Comparison of ENCODE assay signal across 30 cellular contexts in the genomic region with DNA sequence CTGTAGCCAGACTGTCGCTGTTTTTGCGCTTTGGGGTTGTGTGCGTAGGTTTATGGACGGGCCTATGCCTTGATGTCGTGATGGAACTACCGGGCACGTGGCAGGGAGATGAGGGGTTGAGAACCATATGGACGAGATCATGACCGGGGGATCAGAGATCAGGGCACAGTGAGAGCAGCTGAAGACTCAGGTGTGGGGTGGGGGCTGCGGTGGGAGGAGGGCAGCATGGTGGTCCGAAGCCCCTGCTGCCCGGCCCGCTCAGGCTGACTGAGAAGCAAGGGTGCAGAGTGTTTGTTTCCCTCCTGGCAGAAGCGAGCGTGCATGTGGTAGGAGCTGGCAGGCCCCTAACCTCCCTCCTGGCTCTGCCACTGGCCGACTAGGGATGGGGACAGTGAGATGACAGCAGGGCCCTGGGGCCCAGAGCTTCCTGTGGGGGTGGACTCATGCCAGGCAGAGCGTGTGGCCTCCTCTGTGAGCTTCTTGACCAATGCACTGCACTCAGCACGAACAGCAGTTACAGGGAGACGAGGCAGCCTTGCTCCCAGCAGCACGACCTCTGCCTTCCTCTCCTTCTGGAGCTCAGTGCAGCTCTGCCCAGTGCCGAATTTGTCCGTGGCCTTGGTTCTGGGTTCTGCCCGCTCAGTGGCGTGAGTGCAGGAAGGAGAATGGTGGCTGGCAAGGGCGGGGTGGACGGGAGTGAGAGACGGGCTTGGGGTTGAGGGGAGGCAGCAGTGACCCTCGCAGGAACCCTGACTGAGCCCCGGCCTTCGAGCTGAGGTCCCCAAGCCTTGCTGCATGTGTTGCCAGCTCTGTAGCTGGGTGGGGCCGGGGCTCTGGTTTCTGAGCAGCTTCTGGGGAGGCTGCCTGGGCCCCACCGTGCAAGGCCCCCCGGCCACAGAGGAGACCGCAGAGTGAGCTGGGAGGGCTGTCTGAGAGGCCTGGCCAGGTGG. TPM values are rescaled to one million over a fixed set of nuclear protein-coding genes. Genes with fewer than 3 reads are reported as not detected.
A peak's percentile ranks its signal among the peaks of the same experiment; 100 is the strongest.
DNase-seq lines count a peak whose midpoint lies in the region; TF ChIP-seq lines count a peak whose summit lies in the region.
"Had no signal": no experiment of that assay in that cellular context is flagged by ENCODE, and none has a peak within 500 bp of the region (broad histone marks: within the 10 kb centered on the region; RNA-seq: fewer than 3 reads in every experiment).

No MANE protein-coding gene starts in this region.

- H3K4me2 ChIP-seq in BLaER1 treated with 17β-estradiol and CSF1 and Interleukin-3, amounts not matched to agents 10 nM and 100 nM = peak overlapping the region in 6 of 11 experiments; percentile 7 to 74 (median 32); a peak in 8 of 22 replicates
- H3K4me2 ChIP-seq in neuronal stem cell (ENCODE audit: insufficient read depth, low read length, poor library complexity, severe bottlenecking) = peak overlapping the region; percentile 11

- H2AFZ ChIP-seq in neuronal stem cell (ENCODE audit: low read length) = peak overlapping the region; percentile 35
- H2AFZ ChIP-seq: GM23248 had no signal

- H4K8ac ChIP-seq in neuronal stem cell (ENCODE audit: low read depth, low read length) = peak overlapping the region; percentile 17

- H3K36me3 Mint-ChIP-seq in activated CD4-positive, alpha-beta T cell treated with anti-CD3 and anti-CD28 coated beads, Interleukin-2, amount 10 ng/mL, durations not matched to agents 7 days and 5 days (ENCODE audit: low read depth) = peaks cover 3% of the 10 kb centered on the region

- peak overlapping the region; percentile 41 for H3K18ac ChIP-seq in neuronal stem cell (ENCODE audit: low read length)

- H3K4me3 Mint-ChIP-seq in activated CD4-positive, alpha-beta T cell treated with anti-CD3 and anti-CD28 coated beads, Interleukin-2, amount 10 ng/mL, durations not matched to agents 7 days and 5 days = no peak overlapping the region
- H3K4me3 Mint-ChIP-seq: activated CD8-positive, alpha-beta T cell treated with anti-CD3 and anti-CD28 coated beads for 36 hours; activated naive CD8-positive, alpha-beta T cell; nephron; WTC11 had no signal

- no peak overlapping the region for H2BK15ac ChIP-seq in neuronal stem cell (ENCODE audit: low read length)

- WGBS in neuronal stem cell (ENCODE audit: extremely low coverage in 2 of 2, insufficient read length in 2 of 2, insufficient replicate concordance in 1 of 2), 2 donors = no CpG with 5 or more reads among the region's 34 CpGs

- H4K91ac ChIP-seq in neuronal stem cell (ENCODE audit: low read depth, low read length, poor library complexity) = no peak overlapping the region

- H3K23ac ChIP-seq in neuronal stem cell (ENCODE audit: low read depth, low read length, poor library complexity) = peak overlapping the region; percentile 37

- no peak overlapping the region for H2BK12ac ChIP-seq in neuronal stem cell (ENCODE audit: low read length)

- POLR2A ChIA-PET in activated CD4-positive, alpha-beta T cell treated with anti-CD3 and anti-CD28 coated beads, Interleukin-2, amount 10 ng/mL, durations not matched to agents 7 days and 5 days (lab: Charles Lee) = no interaction called here

- H3K4ac ChIP-seq in neuronal stem cell (ENCODE audit: low read length) = no peak overlapping the region

- H4K20me1 ChIP-seq in BLaER1 treated with 17β-estradiol and CSF1 and Interleukin-3, amounts not matched to agents 10 nM and 100 nM = peaks cover 31 to 75% (median 70%) of the 10 kb centered on the region in 11 experiments

- no peak for TF ChIP-seq CTCF in dorsolateral prefrontal cortex (IDR thresholded peaks at IDR 0.05 in 54 of 56, conservative IDR thresholded peaks at IDR 0.05 in 2 of 56; ENCODE audit: low read depth in 1 of 56, partially characterized antibody in 56 of 56)

- H3K9me3 Mint-ChIP-seq in activated CD4-positive, alpha-beta T cell treated with anti-CD3 and anti-CD28 coated beads, Interleukin-2, amount 10 ng/mL, durations not matched to agents 7 days and 5 days = peaks cover 13% of the 10 kb centered on the region

- intact Hi-C loops in dorsolateral prefrontal cortex (cut with DNase I) = no loop called here

- H3K27me3 Mint-ChIP-seq in activated CD4-positive, alpha-beta T cell treated with anti-CD3 and anti-CD28 coated beads, Interleukin-2, amount 10 ng/mL, durations not matched to agents 7 days and 5 days = no peaks in the 10 kb centered on the region
- H3K27me3 Mint-ChIP-seq: activated CD8-positive, alpha-beta T cell treated with anti-CD3 and anti-CD28 coated beads for 36 hours; activated naive CD8-positive, alpha-beta T cell had no signal

- H3K27ac ChIP-seq in BLaER1 treated with 17β-estradiol and CSF1 and Interleukin-3, amounts not matched to agents 10 nM and 100 nM = no peak overlapping the region
- H3K27ac ChIP-seq in dorsolateral prefrontal cortex (no peak overlapping the region), neuronal stem cell (replicated peaks; ENCODE audit: low read length) (no peak overlapping the region)
- H3K27ac ChIP-seq: GM23248, heart right ventricle, left lung, uterus had no signal

- peaks cover 2% of the 10 kb centered on the region for H3K79me1 ChIP-seq in neuronal stem cell (ENCODE audit: low read depth, low read length)

- peak overlapping the region; percentile 75 for H2AK5ac ChIP-seq in neuronal stem cell (ENCODE audit: low read depth, low read length)

- H2BK120ac ChIP-seq in neuronal stem cell (ENCODE audit: low read depth, low read length) = peak overlapping the region; percentile 9

- CTCF ChIA-PET in activated CD4-positive, alpha-beta T cell treated with anti-CD3 and anti-CD28 coated beads, Interleukin-2, amount 10 ng/mL, durations not matched to agents 7 days and 5 days (lab: Charles Lee) = interaction anchor here (1.2 to 1.3 kb wide), 2 partner anchors 11 to 39 kb away, joined by 3 to 5 read pairs; no protein-coding TSS in a partner anchor

- peak overlapping the region in 4 of 11 experiments; percentile 2 to 40 (median 24); a peak in 6 of 22 replicates for H3K9ac ChIP-seq in BLaER1 treated with 17β-estradiol and CSF1 and Interleukin-3, amounts not matched to agents 10 nM and 100 nM
- H3K9ac ChIP-seq in neuronal stem cell (ENCODE audit: low read depth, low read length, poor library complexity) = no peak overlapping the region
- H3K9ac ChIP-seq: GM23248 had no signal

- H3K4me3 ChIP-seq in BLaER1 treated with 17β-estradiol and CSF1 and Interleukin-3, amounts not matched to agents 10 nM and 100 nM = no peak overlapping the region
- H3K4me3 ChIP-seq in dorsolateral prefrontal cortex = no peak overlapping the region
- H3K4me3 ChIP-seq in neuronal stem cell (ENCODE audit: low read length in 2 of 2) = no peak overlapping the region
- H3K4me3 ChIP-seq: GM23248, heart right ventricle, left lung, uterus had no signal

- no peaks in the 10 kb centered on the region for H3K27me3 ChIP-seq in BLaER1 treated with 17β-estradiol and CSF1 and Interleukin-3, amounts not matched to agents 10 nM and 100 nM
- H3K27me3 ChIP-seq in dorsolateral prefrontal cortex (no peaks in the 10 kb centered on the region), neuronal stem cell (ENCODE audit: control insufficient read depth in 3 of 3, insufficient read depth in 3 of 3, low read depth in 1 of 3, low read length in 3 of 3) (peaks cover 0 to 13% (median 0%) of the 10 kb centered on the region in 3 experiments)
- H3K27me3 ChIP-seq: left lung, uterus had no signal

- H3K4me1 ChIP-seq in BLaER1 treated with 17β-estradiol and CSF1 and Interleukin-3, amounts not matched to agents 10 nM and 100 nM = peaks cover 0 to 54% (median 44%) of the 10 kb centered on the region in 10 experiments; a peak in 17 of 20 replicates
- no peaks in the 10 kb centered on the region for H3K4me1 ChIP-seq in neuronal stem cell (ENCODE audit: control insufficient read depth in 2 of 2, insufficient read depth in 1 of 2, low read depth in 1 of 2, low read length in 2 of 2)
- H3K4me1 ChIP-seq: left lung, uterus had no signal

- no peak overlapping the region for H3K14ac ChIP-seq in neuronal stem cell (ENCODE audit: low read length)

- no peak overlapping the region for H3K27ac Mint-ChIP-seq in activated CD4-positive, alpha-beta T cell treated with anti-CD3 and anti-CD28 coated beads, Interleukin-2, amount 10 ng/mL, durations not matched to agents 7 days and 5 days
- H3K27ac Mint-ChIP-seq: activated CD8-positive, alpha-beta T cell treated with anti-CD3 and anti-CD28 coated beads for 36 hours; activated naive CD8-positive, alpha-beta T cell; nephron; progenitor cell of endocrine pancreas; WTC11 had no signal

- peak; percentile 6 for DNase-seq in activated CD4-positive, alpha-beta T cell treated with anti-CD3 and anti-CD28 coated beads for 1 hour
- DNase-seq in activated CD4-positive, alpha-beta T cell treated with anti-CD3 and anti-CD28 coated beads, Interleukin-2, amount 10 ng/mL, durations not matched to agents 7 days and 5 days = no peak
- DNase-seq in dorsolateral prefrontal cortex (peak in 7 of 10 donors; percentile 2 to 43 (median 16)), neuronal stem cell (ENCODE audit: low spot score) (no peak), NCI-H1092 treated with DMSO at 0.1 percent for 48 hours (lab: John Stamatoyannopoulos, UW) (no peak), iPS-NIHi11 (ENCODE audit: low spot score) (no peak), D341Med (ENCODE audit: low spot score) (no peak)
- DNase-seq: activated CD8-positive, alpha-beta T cell treated with anti-CD3 and anti-CD28 coated beads for 36 hours; AML-193; cerebellar nuclear complex; effector CD8-positive, alpha-beta T cell; erythroblast; foreskin fibroblast; GM23248; KBM-7; midbrain; MM.1S; NCI-H1436; NCI-H446; NCI-H82; stimulated activated CD4-positive, alpha-beta T cell treated with anti-CD3 and anti-CD28 coated beads, Interleukin-1b, Interleukin-23, amount 100 ng/mL, for 48 hours; uterus had no signal

- peaks cover 79 to 100% (median 92%) of the 10 kb centered on the region in 11 experiments for H3K36me3 ChIP-seq in BLaER1 treated with 17β-estradiol and CSF1 and Interleukin-3, amounts not matched to agents 10 nM and 100 nM
- H3K36me3 ChIP-seq in neuronal stem cell (replicated peaks in 1 of 2; ENCODE audit: control insufficient read depth in 2 of 2, insufficient read depth in 2 of 2, low read length in 2 of 2) = no peaks in the 10 kb centered on the region
- H3K36me3 ChIP-seq: uterus had no signal

- H3K4me1 Mint-ChIP-seq in activated CD4-positive, alpha-beta T cell treated with anti-CD3 and anti-CD28 coated beads, Interleukin-2, amount 10 ng/mL, durations not matched to agents 7 days and 5 days = no peaks in the 10 kb centered on the region
- H3K4me1 Mint-ChIP-seq: nephron, WTC11 had no signal

- peaks cover 20 to 24% (median 23%) of the 10 kb centered on the region in 11 experiments for H3K9me3 ChIP-seq in BLaER1 treated with 17β-estradiol and CSF1 and Interleukin-3, amounts not matched to agents 10 nM and 100 nM (replicated peaks in 1 of 11)
- H3K9me3 ChIP-seq in neuronal stem cell (replicated peaks in 1 of 2; ENCODE audit: control insufficient read depth in 2 of 2, insufficient read depth in 1 of 2, low read depth in 1 of 2, low read length in 2 of 2) = peaks cover 3 to 11% of the 10 kb centered on the region in 2 donors

- H2BK5ac ChIP-seq in neuronal stem cell (ENCODE audit: low read length) = no peak overlapping the region

RNA-seq across cellular contexts. Expression of gene LRRC3, which starts 22.2 kb away (rescaled TPM):
- total RNA-seq in activated CD4-positive, alpha-beta T cell treated with anti-CD3 and anti-CD28 coated beads, Interleukin-2, amount 10 ng/mL, durations not matched to agents 7 days and 5 days = 1 to 10 TPM; 5.0 to 5.1 TPM
- 1 to 10 TPM in 42 of 120 experiments, under 1 TPM in 78; 0.15 to 4.1 (median 0.88) TPM for total RNA-seq in dorsolateral prefrontal cortex
- 4.0 TPM for polyA plus RNA-seq in neuronal stem cell (2013, experiment 1 of 2)
- polyA plus RNA-seq in neuronal stem cell (2013, experiment 2 of 2) = 3.9 TPM
- total RNA-seq: HT1080 had no signal

Comparison
In these comparisons a context has a peak if more than half of its experiments do, and no peak if none do; other contexts are left out.
1. DNase-seq: peak in activated CD4-positive, alpha-beta T cell treated with anti-CD3 and anti-CD28 coated beads for 1 hour (single experiment) and dorsolateral prefrontal cortex (7 of 10); none in activated CD4-positive, alpha-beta T cell treated with anti-CD3 and anti-CD28 coated beads, Interleukin-2, amount 10 ng/mL, durations not matched to agents 7 days and 5 days (single experiment), neuronal stem cell (single experiment), NCI-H1092 treated with DMSO at 0.1 percent for 48 hours (single experiment), iPS-NIHi11 (single experiment) and D341Med (single experiment).